Comparison of ENCODE assay signal across 8 cellular contexts in genomic region chr6:36118550-36119107, GRCh38. TPM values are rescaled to one million over a fixed set of nuclear protein-coding genes. Genes with fewer than 3 reads are reported as not detected.
DNase-seq lines count a peak whose midpoint lies in the region; ATAC-seq, FAIRE-seq and TF ChIP-seq lines count a peak whose summit lies in the region.

No MANE protein-coding gene starts in this region.

- TF ChIP-seq CTCF in K562 (IDR thresholded peaks at IDR 0.05 in 2 of 3, conservative IDR thresholded peaks at IDR 0.05 in 1 of 3; ENCODE audit: insufficient read depth in 2 of 3, low read depth in 1 of 3, low read length in 3 of 3) = no peak
- TF ChIP-seq CTCF in pancreas (IDR thresholded peaks at IDR 0.05) = no peak
- TF ChIP-seq CTCF in HFFc6 (IDR thresholded peaks at IDR 0.05) = no peak

- BruUV-seq in K562 (replicated peaks; lab: Mats Ljungman, UMichigan) = no TSS peak

- TF ChIP-seq RAD21 in K562 (CRISPR knock-in tag; conservative IDR thresholded peaks at IDR 0.05 in 1 of 2, IDR thresholded peaks at IDR 0.05 in 1 of 2) = no peak

- H3K9me3 Mint-ChIP-seq in CD8-positive, alpha-beta memory T cell = no peaks in the 10 kb centered on the region
- H3K9me3 Mint-ChIP-seq in HFFc6 = no peaks in the 10 kb centered on the region

- H3K79me2 ChIP-seq in K562 (ENCODE audit: control insufficient read depth, insufficient read depth, low read length) = no peaks in the 10 kb centered on the region

- peaks cover 3% of the 10 kb centered on the region for H3K9me1 ChIP-seq in K562 (ENCODE audit: control insufficient read depth, insufficient read depth, low read length)

- no peaks in the 10 kb centered on the region for H3K27me3 ChIP-seq in CD8-positive, alpha-beta memory T cell (ENCODE audit: insufficient read depth, low read length, poor library complexity, severe bottlenecking)
- no peaks in the 10 kb centered on the region for H3K27me3 ChIP-seq in K562 (ENCODE audit: control insufficient read depth in 2 of 2, insufficient read depth in 2 of 2, low read length in 2 of 2)
- no peaks in the 10 kb centered on the region for H3K27me3 ChIP-seq in pancreas

- H4K20me1 ChIP-seq in K562 (replicated peaks; ENCODE audit: control insufficient read depth, insufficient read depth, low read length) = no peaks in the 10 kb centered on the region

- ATAC-seq in T-helper 17 cell (peak; percentile 82), K562 (peak; percentile 95), pancreas (peak in 3 of 4 donors; percentile 12 to 42 (median 40))

- peak overlapping the region; percentile 28 to 84 (median 66) for H3K4me3 Mint-ChIP-seq in CD8-positive, alpha-beta memory T cell
- H3K4me3 Mint-ChIP-seq in T-helper 17 cell (peak overlapping the region; percentile 64), HFFc6 (no peak overlapping the region)

- H3K4me1 Mint-ChIP-seq in CD8-positive, alpha-beta memory T cell = peaks cover 95 to 99% (median 98%) of the 10 kb centered on the region in 3 donors
- H3K4me1 Mint-ChIP-seq in T-helper 17 cell (peaks cover 77% of the 10 kb centered on the region), HFFc6 (ENCODE audit: low read depth) (peaks cover 25% of the 10 kb centered on the region)

- H3K4me3 ChIP-seq in CD8-positive, alpha-beta memory T cell (ENCODE audit: low read length) = peak overlapping the region; percentile 0
- no peak overlapping the region for H3K4me3 ChIP-seq in K562
- no peak overlapping the region for H3K4me3 ChIP-seq in pancreas

- no peaks in the 10 kb centered on the region for H3K36me3 ChIP-seq in CD8-positive, alpha-beta memory T cell (ENCODE audit: insufficient read depth, low read length)
- no peaks in the 10 kb centered on the region for H3K36me3 ChIP-seq in K562 (ENCODE audit: control insufficient read depth, insufficient read depth, low read length)
- peaks cover 0 to 7% (median 0%) of the 10 kb centered on the region in 3 donors for H3K36me3 ChIP-seq in pancreas

- peak overlapping the region; percentile 96 to 99 (median 98) for H3K27ac Mint-ChIP-seq in CD8-positive, alpha-beta memory T cell
- H3K27ac Mint-ChIP-seq in T-helper 17 cell = peak overlapping the region; percentile 93
- H3K27ac Mint-ChIP-seq in HFFc6 = no peak overlapping the region

- H3K4me2 ChIP-seq in K562 (ENCODE audit: insufficient read depth, low read length) = peak overlapping the region; percentile 73

- FAIRE-seq in K562 (lab: Jason Lieb, UNC) (peak; percentile 99), pancreas (lab: Jason Lieb, UNC) (no peak)

- in situ Hi-C loops in K562 (cut with MboI) = no loop called here

- peak; percentile 89 for TF ChIP-seq EP300 in K562 (IDR thresholded peaks at IDR 0.05; ENCODE audit: low read length)

- peaks cover 99% of the 10 kb centered on the region for H3K4me1 ChIP-seq in CD8-positive, alpha-beta memory T cell (ENCODE audit: insufficient read depth, low read length)
- H3K4me1 ChIP-seq in K562 (replicated peaks in 1 of 2; ENCODE audit: control insufficient read depth in 2 of 2, insufficient read depth in 2 of 2, low read length in 2 of 2) = peaks cover 60 to 80% of the 10 kb centered on the region in 2 experiments
- peaks cover 0 to 7% (median 0%) of the 10 kb centered on the region in 3 donors for H3K4me1 ChIP-seq in pancreas

- peak overlapping the region; percentile 46 to 71; a peak in 3 of 4 replicates for H3K9ac ChIP-seq in K562 (ENCODE audit: insufficient read depth in 1 of 2, low read depth in 2 of 2, low read length in 2 of 2)

- peaks cover 0 to 4% (median 3%) of the 10 kb centered on the region in 3 donors for H3K36me3 Mint-ChIP-seq in CD8-positive, alpha-beta memory T cell
- H3K36me3 Mint-ChIP-seq in T-helper 17 cell (ENCODE audit: low read depth) (no peaks in the 10 kb centered on the region), HFFc6 (ENCODE audit: low read depth) (0 out of 2 replicates have a peak, but pooled peaks cover 4% of the 10 kb centered on the region)

- intact Hi-C loops in K562 (cut with micrococcal nuclease) (loop anchor here (1.0 kb wide), 2 partner anchors 19 to 91 kb away; partner anchors contain the start of gene MAPK14), pancreas (cut with DNase I) (no loop called here)

- peak; percentile 59 to 87 (median 59) for DNase-seq in CD8-positive, alpha-beta memory T cell
- peak in 2 of 3 donors; percentile 37 to 51 for DNase-seq in T-helper 17 cell
- DNase-seq in K562 (ENCODE audit: extremely low read depth in 1 of 4, low spot score in 3 of 4) = peak; percentile 91 to 98 (median 94)
- DNase-seq in pancreas = no peak
- DNase-seq in KG1 (lab: John Stamatoyannopoulos, UW) = no peak
- DNase-seq in HFFc6 = no peak
- DNase-seq in COLO668 (lab: John Stamatoyannopoulos, UW; ENCODE audit: unreplicated experiment) = no peak
- no peak for DNase-seq in dedifferentiated amniotic fluid mesenchymal stem cell (ENCODE audit: extremely low spot score)

- POLR2A ChIA-PET in CD8-positive, alpha-beta memory T cell (lab: Charles Lee) = interaction anchor here (0.7 to 1.1 kb wide), 2 partner anchors 9 to 22 kb away, joined by 3 read pairs; no protein-coding TSS in a partner anchor
- POLR2A ChIA-PET in K562 (lab: Yijun Ruan, JAX) = interaction anchor here (0.6 to 2.5 kb wide), 7 partner anchors 12 to 201 kb away, joined by 3 to 9 read pairs (median 3); partner anchors contain the start of gene MAPK14

- 0% methylated on average over 4 of the region's 4 CpGs for WGBS in K562 (ENCODE audit: insufficient coverage, low coverage, missing lambda C conversion rate)
- WGBS in pancreas, 2 donors = 64 to 67% methylated on average over 4 of the region's 4 CpGs

- peak overlapping the region; percentile 57 for H3K27ac ChIP-seq in CD8-positive, alpha-beta memory T cell (ENCODE audit: low read depth, low read length)
- H3K27ac ChIP-seq in K562 (ENCODE audit: extremely low read depth, low read depth, low read length) (peak overlapping the region; percentile 80), pancreas (no peak overlapping the region)

- CTCF ChIA-PET in CD8-positive, alpha-beta memory T cell (lab: Charles Lee) = interaction anchor here (1.1 to 1.6 kb wide), 5 partner anchors 9 to 91 kb away, joined by 3 to 8 read pairs (median 4); partner anchors contain the start of gene MAPK14
- CTCF ChIA-PET in K562 (lab: Yijun Ruan, JAX; ENCODE audit: low intra/inter-chr PET ratio) = no interaction called here

- H3K9me3 ChIP-seq in CD8-positive, alpha-beta memory T cell (ENCODE audit: low read length) = no peaks in the 10 kb centered on the region
- H3K9me3 ChIP-seq in T-helper 17 cell (ENCODE audit: control insufficient read depth, low read length, poor library complexity, severe bottlenecking) (no peaks in the 10 kb centered on the region), K562 (replicated peaks; ENCODE audit: control insufficient read depth, insufficient read depth, low read depth, low read length) (no peaks in the 10 kb centered on the region), pancreas (no peaks in the 10 kb centered on the region)

- no peaks in the 10 kb centered on the region for H3K27me3 Mint-ChIP-seq in CD8-positive, alpha-beta memory T cell
- H3K27me3 Mint-ChIP-seq in T-helper 17 cell (no peaks in the 10 kb centered on the region), HFFc6 (ENCODE audit: insufficient read depth) (peaks cover 2% of the 10 kb centered on the region)

- TF ChIP-seq POLR2A in K562 (conservative IDR thresholded peaks at IDR 0.05) = peak; percentile 66

- peak overlapping the region; percentile 61 for H2AFZ ChIP-seq in K562 (ENCODE audit: low read depth, low read length)

TF ChIP-seq in K562, 482 proteins besides CTCF, POLR2A, EP300 and RAD21 (continues in another document):
- TF ChIP-seq SIRT6 (IDR thresholded peaks at IDR 0.05; ENCODE audit: low read depth, low read length) (no peak), SMARCE1 (IDR thresholded peaks at IDR 0.05) (peak; percentile 95), HMGN3 (IDR thresholded peaks at IDR 0.05; ENCODE audit: borderline replicate concordance, extremely low read depth, insufficient read length, low read depth, low read length) (peak; percentile 22), TFAP4 (CRISPR knock-in tag; IDR thresholded peaks at IDR 0.05; ENCODE audit: borderline replicate concordance) (peak; percentile 99)

RNA-seq across cellular contexts. Expression of gene MAPK13, which starts 11.7 kb away (rescaled TPM):
- total RNA-seq in CD8-positive, alpha-beta memory T cell = 10 to 100 TPM; 75.7 to 77.3 TPM
- polyA plus RNA-seq in CD8-positive, alpha-beta memory T cell = 46.4 TPM
- total RNA-seq in T-helper 17 cell (10 to 100 TPM; 32.1 to 33.7 TPM), K562 (2014; rRNA removed) (0.36 and 0.57 TPM in 2 replicates), K562 (2014; rRNA removed; fragmentation: Illumina TruSeq; extraction: Trizol) (0.11 and 0.16 TPM in 2 replicates), K562 (2015; rRNA removed; fragmentation: Illumina TruSeq; extraction: Trizol) (0.30 and 0.43 TPM in 2 replicates), K562 (2021) (0.69 and 0.84 TPM in 2 replicates), pancreas (10 to 100 TPM; 29.9 to 46.3 (median 34.3) TPM)
- total RNA-seq in K562 (2011; cell fraction: chromatin; rRNA removed; ENCODE audit: low replicate concordance) = 8.9 and 13.3 TPM in 2 replicates
- 5.0 and 5.2 TPM in 2 replicates for total RNA-seq in K562 (2011; cell fraction: nucleolus; rRNA removed)
- 4.5 and 6.2 TPM in 2 replicates for total RNA-seq in K562 (2011; cell fraction: nucleoplasm; rRNA removed)
- polyA plus RNA-seq in K562 (2011; rRNA removed) (1.3 and 2.0 TPM in 2 replicates), K562 (2014; fragmentation: Illumina TruSeq; extraction: Trizol) (0.52 and 0.68 TPM in 2 replicates), K562 (2014; fragmentation: Nextera tagmentation; extraction: Ambion mirVana) (under 1 TPM in 1 of 2 experiments, not detected in 1; 0.03 TPM), K562 (2014; rRNA removed) (1.00 and 2.3 TPM in 2 replicates), pancreas (10 to 100 TPM; 20.2 to 28.9 TPM)
- 0.83 and 1.1 TPM in 2 replicates for polyA plus RNA-seq in K562 (2011; cell fraction: cytosol; rRNA removed)
- polyA plus RNA-seq in K562 (2011; cell fraction: nucleus; rRNA removed) = 6.7 and 15.1 TPM in 2 replicates
- 0.79 and 2.5 TPM in 2 replicates for polyA plus RNA-seq in K562 (2012)
- polyA minus RNA-seq in K562 (2011; rRNA and poly(A)+ RNA removed) = 0.30 and 0.35 TPM in 2 replicates
- polyA minus RNA-seq in K562 (2011; cell fraction: cytosol; rRNA and poly(A)+ RNA removed) = 0.95 and 1.7 TPM in 2 replicates
- polyA minus RNA-seq in K562 (2011; cell fraction: nucleus; rRNA and poly(A)+ RNA removed) = 0.78 and 1.1 TPM in 2 replicates
- total RNA-seq in HFFc6 (2021; fragmentation: NEBNext Ultra II Directional; extraction: Animal tissue kit (Norgen Biotek cat#: 25700)) = 10 to 100 TPM in 2 of 6 experiments, 1 to 10 TPM in 4; 5.7 to 12.4 (median 6.5) TPM

Comparison
In these comparisons a context has a peak if more than half of its experiments do, and no peak if none do; other contexts are left out.
1. DNase-seq: peak in CD8-positive, alpha-beta memory T cell (5 of 5), T-helper 17 cell (2 of 3) and K562 (4 of 4); none in pancreas (0 of 6), KG1 (single experiment), HFFc6 (single experiment), COLO668 (single experiment) and dedifferentiated amniotic fluid mesenchymal stem cell (single experiment).
2. H3K27ac ChIP-seq: peak in CD8-positive, alpha-beta memory T cell (single experiment) and K562 (single experiment); none in pancreas (0 of 4).
3. ATAC-seq: peak in every context shown above with its lines; median percentile 95 in K562; 82 in T-helper 17 cell; 40 in pancreas.